In the genomic region with DNA sequence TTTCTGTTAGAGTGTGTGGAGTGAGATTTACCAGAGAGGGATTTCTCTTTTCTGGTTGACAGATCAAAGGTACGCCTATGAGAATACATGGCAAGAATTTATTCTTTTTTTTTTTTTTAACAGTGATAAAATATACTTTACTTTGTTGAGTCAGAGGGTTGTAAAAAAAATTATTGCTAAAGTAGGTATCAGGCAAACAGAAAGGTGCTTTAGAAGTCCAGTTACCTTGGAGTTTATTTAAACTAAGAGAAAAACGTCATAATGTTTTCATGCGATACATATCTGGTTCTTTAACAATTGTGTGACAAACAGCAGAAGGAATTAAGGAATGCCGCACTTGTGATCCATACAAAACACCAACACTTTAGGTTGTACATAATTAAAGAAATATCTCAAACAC, we compare ENCODE assay signal across 18 cellular contexts.
"Had no signal": no experiment of that assay in that cellular context is flagged by ENCODE, and none has a peak within 500 bp of the region (broad histone marks: within the 10 kb centered on the region; RNA-seq: fewer than 3 reads in every experiment).

No MANE protein-coding gene starts in this region.

- H3K4me3 Mint-ChIP-seq: activated B cell treated with CpG ODN at 0.5 μM for 24 hours; activated CD4-positive, alpha-beta memory T cell treated with anti-CD3 and anti-CD28 coated beads for 36 hours; activated naive CD8-positive, alpha-beta T cell; effector memory CD8-positive, alpha-beta T cell; naive thymus-derived CD8-positive, alpha-beta T cell had no signal

- FAIRE-seq: keratinocyte had no signal

- H3K27me3 Mint-ChIP-seq: activated B cell treated with CpG ODN at 0.5 μM for 24 hours; activated CD4-positive, alpha-beta memory T cell treated with anti-CD3 and anti-CD28 coated beads for 36 hours; activated naive CD8-positive, alpha-beta T cell; effector memory CD8-positive, alpha-beta T cell; naive thymus-derived CD8-positive, alpha-beta T cell had no signal

- H3K36me3 ChIP-seq: cardiac muscle cell, tibial nerve, vagina had no signal

- H3K4me3 ChIP-seq: cardiac muscle cell, tibial nerve, vagina had no signal

- H3K4me1 Mint-ChIP-seq: activated B cell treated with CpG ODN at 0.5 μM for 24 hours had no signal

- H3K9me3 ChIP-seq: tibial nerve, vagina had no signal

- DNase-seq: activated B cell treated with CpG ODN at 0.5 μM for 24 hours; activated CD4-positive, alpha-beta memory T cell treated with anti-CD3 and anti-CD28 coated beads for 36 hours; activated CD4-positive, alpha-beta T cell treated with anti-CD3 and anti-CD28 coated beads for 4 hours; activated T-cell treated with anti-CD3 and anti-CD28 coated beads for 4 hours; effector memory CD8-positive, alpha-beta T cell; foreskin keratinocyte; glutamatergic neuron; hypothalamus; mesendoderm; naive thymus-derived CD8-positive, alpha-beta T cell; retina; stimulated activated naive CD8-positive, alpha-beta T cell treated with anti-CD3 and anti-CD28 coated beads, Interleukin-15, Interleukin-2, amounts not matched to agents 100 U/mL and 50 U/mL, for 24 hours; SW 1271 had no signal

- H3K27ac Mint-ChIP-seq: activated B cell treated with CpG ODN at 0.5 μM for 24 hours; activated CD4-positive, alpha-beta memory T cell treated with anti-CD3 and anti-CD28 coated beads for 36 hours; activated naive CD8-positive, alpha-beta T cell; effector memory CD8-positive, alpha-beta T cell had no signal

- H3K27me3 ChIP-seq: cardiac muscle cell, foreskin keratinocyte, tibial nerve, vagina had no signal

- H3K9me3 Mint-ChIP-seq: activated B cell treated with CpG ODN at 0.5 μM for 24 hours; activated CD4-positive, alpha-beta memory T cell treated with anti-CD3 and anti-CD28 coated beads for 36 hours; effector memory CD8-positive, alpha-beta T cell; naive thymus-derived CD8-positive, alpha-beta T cell had no signal

- H3K27ac ChIP-seq: cardiac muscle cell, foreskin keratinocyte, tibial nerve, vagina had no signal
